ENCODE assay signal across 9 cellular contexts in the genomic region with DNA sequence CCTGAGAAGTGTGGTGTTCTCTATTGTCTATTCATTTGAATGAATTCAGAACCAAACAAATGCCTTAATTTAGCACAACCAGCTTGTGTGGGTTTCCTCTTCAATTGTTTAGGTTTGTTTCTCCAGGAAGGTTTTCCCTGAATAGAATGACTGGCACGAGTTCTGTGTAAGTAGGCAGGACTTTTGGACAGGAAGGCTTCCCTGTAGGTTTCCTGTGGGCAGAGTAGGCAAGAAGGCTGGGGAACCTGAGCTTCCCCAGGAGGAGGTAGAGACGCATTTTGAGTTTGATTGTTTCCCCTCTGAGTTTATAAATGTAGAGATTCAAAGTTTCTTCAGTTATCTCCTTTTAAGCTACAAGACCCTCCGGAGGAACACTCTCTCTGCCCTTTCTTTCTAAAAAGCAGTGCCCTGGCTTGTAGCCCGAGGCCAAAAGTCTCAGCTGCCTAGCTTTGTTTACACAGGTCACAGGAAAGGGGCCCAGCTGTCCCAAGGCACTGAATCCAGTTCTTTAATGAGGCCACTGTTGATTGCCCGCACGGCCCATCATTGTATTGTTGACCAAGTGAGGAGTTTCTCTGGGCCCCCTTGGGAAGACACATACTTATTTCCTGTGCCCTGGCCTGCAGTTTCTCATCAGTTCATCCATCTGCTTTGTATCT.
A peak's percentile ranks its signal among the peaks of the same experiment; 100 is the strongest.
DNase-seq lines count a peak whose midpoint lies in the region; ATAC-seq, FAIRE-seq and TF ChIP-seq lines count a peak whose summit lies in the region.
"Had no signal": no experiment of that assay in that cellular context is flagged by ENCODE, and none has a peak within 500 bp of the region (broad histone marks: within the 10 kb centered on the region; RNA-seq: fewer than 3 reads in every experiment).

No MANE protein-coding gene starts in this region.

- no peak for TF ChIP-seq POLR2A in endothelial cell of umbilical vein (IDR thresholded peaks at IDR 0.05; ENCODE audit: low read depth, low read length)

- TF ChIP-seq CTCF in GM23338 (conservative IDR thresholded peaks at IDR 0.05; ENCODE audit: low read depth in 2 of 2) (no peak), endothelial cell of umbilical vein (IDR thresholded peaks at IDR 0.05; ENCODE audit: extremely low read depth in 1 of 2, insufficient read depth in 1 of 2, low read depth in 1 of 2, low read length in 2 of 2) (no peak), progenitor cell of endocrine pancreas (IDR thresholded peaks at IDR 0.05; ENCODE audit: unreplicated experiment) (no peak), RWPE1 (conservative IDR thresholded peaks at IDR 0.05; ENCODE audit: low read depth) (no peak)

- H3K9me3 ChIP-seq in endothelial cell of umbilical vein (replicated peaks; ENCODE audit: control insufficient read depth, insufficient read depth, low read length), result no peaks in the 10 kb centered on the region

- dilution Hi-C loops in endothelial cell of umbilical vein (cut with MboI; ENCODE audit: extremely low pct_ligation_motif_present, low sequenced_read_pairs), result no loop called here

- CTCF ChIA-PET in endothelial cell of umbilical vein (lab: Charles Lee) (interaction anchor here (0.7 to 2.1 kb wide), 16 partner anchors 10 to 419 kb away, joined by 3 to 16 read pairs (median 4); a partner anchor contains a TSS), RWPE1 (lab: Yijun Ruan, JAX) (interaction anchor here (0.5 kb wide), 1 partner anchor 168 kb away, joined by 3 read pairs; no protein-coding TSS in a partner anchor)

- peak overlapping the region; percentile 59 for H3K27ac ChIP-seq in GM23338 (ENCODE audit: low read depth)
- H3K27ac ChIP-seq in endothelial cell of umbilical vein (ENCODE audit: insufficient read depth, low read depth, low read length), result peak overlapping the region; percentile 85
- H3K27ac ChIP-seq in RWPE1, result no peak overlapping the region

- no peaks in the 10 kb centered on the region for H3F3A ChIP-seq in GM23338 (replicated peaks; ENCODE audit: low read depth)

- no peaks in the 10 kb centered on the region for H3K9me2 ChIP-seq in GM23338 (ENCODE audit: insufficient read depth)

- intact Hi-C loops in endothelial cell of umbilical vein (cut with micrococcal nuclease), result loop anchor here (1.0 kb wide), 3 partner anchors 35 to 67 kb away; a partner anchor contains a TSS

- H3K79me2 ChIP-seq in GM23338 (replicated peaks; ENCODE audit: insufficient read depth) (no peaks in the 10 kb centered on the region), endothelial cell of umbilical vein (ENCODE audit: control insufficient read depth, insufficient read depth, low read length) (no peaks in the 10 kb centered on the region)

- H3K9me3 Mint-ChIP-seq in GM23338 (no peaks in the 10 kb centered on the region), progenitor cell of endocrine pancreas (ENCODE audit: low read depth) (no peaks in the 10 kb centered on the region)

- DNase-seq in GM23338 (ENCODE audit: low spot score) (peak; percentile 44), NCI-H526 (lab: John Stamatoyannopoulos, UW) (peak; percentile 45 to 66), endothelial cell of umbilical vein (ENCODE audit: low read depth, low spot score) (peak; percentile 95), progenitor cell of endocrine pancreas (ENCODE audit: low spot score, unreplicated experiment) (no peak), RWPE1 (ENCODE audit: low spot score) (no peak), HCEC 1CT (no peak)
- no peak for DNase-seq in NK-92 treated with Interleukin-12 subunit alpha and Interleukin-12 subunit beta, amount 100 ng/mL, for 24 hours (lab: John Stamatoyannopoulos, UW)

- peaks cover 2% of the 10 kb centered on the region for H3K27me3 Mint-ChIP-seq in GM23338 (ENCODE audit: insufficient read depth, low read depth, poor library complexity)
- no peaks in the 10 kb centered on the region for H3K27me3 Mint-ChIP-seq in progenitor cell of endocrine pancreas
- H3K27me3 Mint-ChIP-seq: activated naive CD8-positive, alpha-beta T cell had no signal

- H3K4me1 Mint-ChIP-seq in GM23338 (peaks cover 15% of the 10 kb centered on the region), progenitor cell of endocrine pancreas (ENCODE audit: low read depth) (peaks cover 14% of the 10 kb centered on the region)

- H3K27ac Mint-ChIP-seq in GM23338 (peak overlapping the region; percentile 90), progenitor cell of endocrine pancreas (peak overlapping the region; percentile 92)
- H3K27ac Mint-ChIP-seq: activated naive CD8-positive, alpha-beta T cell had no signal

- H3K9ac ChIP-seq in endothelial cell of umbilical vein (replicated peaks; ENCODE audit: extremely low read depth, insufficient read depth, low read length), result peak overlapping the region; percentile 43

- H2AFZ ChIP-seq in GM23338, result peak overlapping the region; percentile 88; the same call in 1 of the 2 replicates
- peak overlapping the region; percentile 73 for H2AFZ ChIP-seq in endothelial cell of umbilical vein (ENCODE audit: low read depth, low read length)

- H3K9me1 ChIP-seq in endothelial cell of umbilical vein (replicated peaks; ENCODE audit: control insufficient read depth, extremely low read depth, insufficient read depth, low read length), result no peaks in the 10 kb centered on the region

- H3K4me2 ChIP-seq in GM23338 (peak overlapping the region; percentile 17; the same call in 1 of the 2 replicates), endothelial cell of umbilical vein (ENCODE audit: insufficient read depth, low read length) (peak overlapping the region; percentile 50)

- no peaks in the 10 kb centered on the region for H3K36me3 Mint-ChIP-seq in GM23338 (ENCODE audit: low read depth)
- no peaks in the 10 kb centered on the region for H3K36me3 Mint-ChIP-seq in progenitor cell of endocrine pancreas (ENCODE audit: insufficient read depth)
- H3K36me3 Mint-ChIP-seq: activated naive CD8-positive, alpha-beta T cell had no signal

- peak; percentile 63 for ATAC-seq in GM23338
- no peak for ATAC-seq in HG03280 (IDR thresholded peaks at IDR 0.05; ENCODE audit: unreplicated experiment)

- TSS peak; percentile 86 for BruUV-seq in endothelial cell of umbilical vein (replicated peaks; lab: Mats Ljungman, UMichigan)

- H3K27me3 ChIP-seq in GM23338 (ENCODE audit: insufficient read depth), result no peaks in the 10 kb centered on the region
- H3K27me3 ChIP-seq in endothelial cell of umbilical vein (ENCODE audit: control insufficient read depth in 2 of 2, insufficient read depth in 2 of 2, low read length in 2 of 2), result no peaks in the 10 kb centered on the region

- H4K20me1 ChIP-seq in GM23338 (replicated peaks; ENCODE audit: insufficient read depth), result no peaks in the 10 kb centered on the region
- no peaks in the 10 kb centered on the region for H4K20me1 ChIP-seq in endothelial cell of umbilical vein (replicated peaks; ENCODE audit: control insufficient read depth, extremely low read depth, insufficient read depth, low read length)

- H3K4me1 ChIP-seq in GM23338 (ENCODE audit: insufficient read depth) (peaks cover 19% of the 10 kb centered on the region), endothelial cell of umbilical vein (ENCODE audit: control insufficient read depth, extremely low read depth, insufficient read depth, low read length) (peaks cover 28% of the 10 kb centered on the region)

- POLR2A ChIA-PET in endothelial cell of umbilical vein (lab: Charles Lee) (interaction anchor here (0.6 to 1.4 kb wide), 3 partner anchors 34 to 163 kb away, joined by 3 to 12 read pairs (median 3); no protein-coding TSS in a partner anchor), RWPE1 (lab: Yijun Ruan, JAX; ENCODE audit: low non-redundant PET) (no interaction called here)

- H3K36me3 ChIP-seq in GM23338 (ENCODE audit: insufficient read depth) (no peaks in the 10 kb centered on the region), endothelial cell of umbilical vein (ENCODE audit: control insufficient read depth in 2 of 2, extremely low read depth in 1 of 2, insufficient read depth in 2 of 2, low read length in 2 of 2) (no peaks in the 10 kb centered on the region)

- FAIRE-seq in endothelial cell of umbilical vein (lab: Jason Lieb, UNC), result peak; percentile 43

- no peak overlapping the region for H3K4me3 ChIP-seq in GM23338
- peak overlapping the region in 1 of 3 experiments; percentile 2 for H3K4me3 ChIP-seq in endothelial cell of umbilical vein (replicated peaks in 1 of 3; ENCODE audit: insufficient read depth in 1 of 3, low read depth in 1 of 3, low read length in 3 of 3)

- H3K4me3 Mint-ChIP-seq in GM23338 (no peak overlapping the region), progenitor cell of endocrine pancreas (ENCODE audit: low read depth) (peak overlapping the region; percentile 26)
- H3K4me3 Mint-ChIP-seq: activated naive CD8-positive, alpha-beta T cell had no signal

TF ChIP-seq in GM23338, 12 proteins besides CTCF, POLR2A, EP300 and RAD21 (continues in another document):
- TF ChIP-seq JUNB (IDR thresholded peaks at IDR 0.05; ENCODE audit: unreplicated experiment) (no peak), NANOG (IDR thresholded peaks at IDR 0.05; ENCODE audit: borderline replicate concordance) (no peak), ZNF331 (CRISPR knock-in tag; IDR thresholded peaks at IDR 0.05; ENCODE audit: low read depth) (no peak), EZH2 (IDR thresholded peaks at IDR 0.05; ENCODE audit: low read depth, unreplicated experiment) (no peak)
- TF ChIP-seq, protein P1, sequence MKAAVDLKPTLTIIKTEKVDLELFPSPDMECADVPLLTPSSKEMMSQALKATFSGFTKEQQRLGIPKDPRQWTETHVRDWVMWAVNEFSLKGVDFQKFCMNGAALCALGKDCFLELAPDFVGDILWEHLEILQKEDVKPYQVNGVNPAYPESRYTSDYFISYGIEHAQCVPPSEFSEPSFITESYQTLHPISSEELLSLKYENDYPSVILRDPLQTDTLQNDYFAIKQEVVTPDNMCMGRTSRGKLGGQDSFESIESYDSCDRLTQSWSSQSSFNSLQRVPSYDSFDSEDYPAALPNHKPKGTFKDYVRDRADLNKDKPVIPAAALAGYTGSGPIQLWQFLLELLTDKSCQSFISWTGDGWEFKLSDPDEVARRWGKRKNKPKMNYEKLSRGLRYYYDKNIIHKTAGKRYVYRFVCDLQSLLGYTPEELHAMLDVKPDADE (IDR thresholded peaks at IDR 0.05), result no peak

TF ChIP-seq in endothelial cell of umbilical vein, 7 proteins besides CTCF, POLR2A, EP300 and RAD21:
- TF ChIP-seq POLR2AphosphoS5 (IDR thresholded peaks at IDR 0.05; ENCODE audit: insufficient read depth, low read depth, low read length) (peak; percentile 57), EZH2 (IDR thresholded peaks at IDR 0.05; ENCODE audit: borderline replicate concordance, low read depth, low read length, severe bottlenecking) (no peak)

Comparison
In these comparisons a context has a peak if more than half of its experiments do, and no peak if none do; other contexts are left out.
1. DNase-seq: peak in GM23338 (single experiment), NCI-H526 (2 of 2) and endothelial cell of umbilical vein (single experiment); none in progenitor cell of endocrine pancreas (single experiment), RWPE1 (single experiment), HCEC 1CT (single experiment) and NK-92 treated with Interleukin-12 subunit alpha and Interleukin-12 subunit beta, amount 100 ng/mL, for 24 hours (single experiment).